Comparison of ENCODE assay signal across 8 cellular contexts in the genomic region with DNA sequence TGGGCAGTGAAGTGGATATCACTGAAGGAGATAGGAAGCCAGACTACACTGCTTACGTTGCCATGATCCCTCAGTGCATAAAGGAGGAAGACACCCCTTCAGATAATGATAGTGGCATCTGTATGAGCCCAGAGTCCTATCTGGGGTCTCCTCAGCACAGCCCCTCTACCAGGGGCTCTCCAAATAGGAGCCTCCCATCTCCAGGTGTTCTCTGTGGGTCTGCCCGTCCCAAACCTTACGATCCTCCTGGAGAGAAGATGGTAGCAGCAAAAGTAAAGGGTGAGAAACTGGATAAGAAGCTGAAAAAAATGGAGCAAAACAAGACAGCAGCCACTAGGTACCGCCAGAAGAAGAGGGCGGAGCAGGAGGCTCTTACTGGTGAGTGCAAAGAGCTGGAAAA. TPM values are rescaled to one million over a fixed set of nuclear protein-coding genes. Genes with fewer than 3 reads are reported as not detected.
DNase-seq lines count a peak whose midpoint lies in the region; ATAC-seq, FAIRE-seq and TF ChIP-seq lines count a peak whose summit lies in the region.
"Not testable (repeated sequence)": the region's sequence is repeated elsewhere in the genome, so short reads cannot be mapped to it uniquely, and the experiment has no call there.

No MANE protein-coding gene starts in this region.

- not testable (repeated sequence) for BruUV-seq in HepG2 (replicated peaks; lab: Mats Ljungman, UMichigan)

- H3K4me1 Mint-ChIP-seq in CD4-positive, CD25-positive, alpha-beta regulatory T cell = peaks cover 6 to 69% (median 41%) of the 10 kb centered on the region in 4 donors
- H3K4me1 Mint-ChIP-seq in IgD-negative memory B cell (peaks cover 30 to 43% (median 34%) of the 10 kb centered on the region in 3 donors), osteocyte (ENCODE audit: unreplicated experiment) (peaks cover 60% of the 10 kb centered on the region)

- CTCF ChIA-PET in HepG2 (lab: Yijun Ruan, JAX; ENCODE audit: low intra/inter-chr PET ratio, low total read pairs) = not testable (repeated sequence)

- H3K9me3 ChIP-seq in CD4-positive, CD25-positive, alpha-beta regulatory T cell (ENCODE audit: control insufficient read depth in 2 of 2, low read length in 2 of 2); WERI-Rb-1 (ENCODE audit: severe bottlenecking); HepG2 (ENCODE audit: low read length); thymus (ENCODE audit: control insufficient read depth): not testable (repeated sequence)

- not testable (repeated sequence) for H3K27me3 Mint-ChIP-seq in CD4-positive, CD25-positive, alpha-beta regulatory T cell; IgD-negative memory B cell; osteocyte (ENCODE audit: unreplicated experiment)

- POLR2A ChIA-PET in HepG2 (lab: Yijun Ruan, JAX) = interaction anchor here (1.2 to 11.2 kb wide), 9 partner anchors 8 to 522 kb away, joined by 4 to 167 read pairs (median 8); a partner anchor contains a TSS

- not testable (repeated sequence) for FAIRE-seq in HepG2 (lab: Jason Lieb, UNC)

- peak overlapping the region; percentile 96 for H3K4me2 ChIP-seq in HepG2 (ENCODE audit: low read depth, low read length)

- peaks cover 32% of the 10 kb centered on the region for H3K36me3 ChIP-seq in CD4-positive, CD25-positive, alpha-beta regulatory T cell (ENCODE audit: control insufficient read depth, insufficient read depth, low read length)
- H3K36me3 ChIP-seq in WERI-Rb-1 (peaks cover 56% of the 10 kb centered on the region), HepG2 (replicated peaks in 1 of 2; ENCODE audit: control insufficient read depth in 1 of 2, insufficient read depth in 2 of 2, low read length in 2 of 2) (peaks cover 16 to 24% of the 10 kb centered on the region in 2 experiments; a peak in 4 of 5 replicates), thymus (ENCODE audit: control insufficient read depth, insufficient read depth) (peaks cover 30% of the 10 kb centered on the region)

- peaks cover 48% of the 10 kb centered on the region for H4K20me1 ChIP-seq in HepG2 (ENCODE audit: insufficient read depth, low read length)

- ATAC-seq in CD4-positive, CD25-positive, alpha-beta regulatory T cell (ENCODE audit: low read depth in 2 of 2); HepG2: not testable (repeated sequence)

- TF ChIP-seq POLR2A in HepG2 (IDR thresholded peaks at IDR 0.05; ENCODE audit: insufficient read depth in 1 of 2, low read depth in 2 of 2, low read length in 2 of 2) = not testable (repeated sequence)

- 58% methylated on average over 5 of the region's 5 CpGs for WGBS in HepG2 (ENCODE audit: low lambda C conversion rate)
- 65% methylated on average over 5 of the region's 5 CpGs for WGBS in thymus

- H3K27me3 ChIP-seq in CD4-positive, CD25-positive, alpha-beta regulatory T cell (ENCODE audit: control insufficient read depth, insufficient read depth, low read length); WERI-Rb-1 (ENCODE audit: insufficient read depth, low read depth, severe bottlenecking); HepG2 (ENCODE audit: control insufficient read depth in 1 of 2, insufficient read depth in 2 of 2, low read length in 2 of 2); thymus (ENCODE audit: control insufficient read depth, insufficient read depth): not testable (repeated sequence)

- not testable (repeated sequence) for TF ChIP-seq RAD21 in HepG2 (CRISPR knock-in tag; IDR thresholded peaks at IDR 0.05)

- peak overlapping the region; percentile 88 to 99 (median 97) for H3K27ac Mint-ChIP-seq in CD4-positive, CD25-positive, alpha-beta regulatory T cell
- peak overlapping the region; percentile 95 to 100 (median 100) for H3K27ac Mint-ChIP-seq in IgD-negative memory B cell
- H3K27ac Mint-ChIP-seq in osteocyte (ENCODE audit: unreplicated experiment) = peak overlapping the region; percentile 95

- peaks cover 40% of the 10 kb centered on the region for H3K79me2 ChIP-seq in HepG2 (ENCODE audit: insufficient read depth, low read length)

- peak overlapping the region; percentile 100 for H3K9ac ChIP-seq in HepG2 (ENCODE audit: insufficient read depth, low read depth, low read length)

- not testable (repeated sequence) for TF ChIP-seq EP300 in HepG2 (IDR thresholded peaks at IDR 0.05; ENCODE audit: low read depth in 2 of 2, low read length in 2 of 2); HepG2 (CRISPR knock-in tag; IDR thresholded peaks at IDR 0.05; ENCODE audit: borderline replicate concordance)

- H3K4me3 ChIP-seq in CD4-positive, CD25-positive, alpha-beta regulatory T cell (ENCODE audit: low read depth, low read length) = peak overlapping the region; percentile 92
- peak overlapping the region; percentile 99 for H3K4me3 ChIP-seq in WERI-Rb-1 (ENCODE audit: low read depth, low read length)
- H3K4me3 ChIP-seq in astrocyte of the cerebellum (ENCODE audit: low read depth, low read length) = peak overlapping the region; percentile 99
- peak overlapping the region; percentile 100 for H3K4me3 ChIP-seq in epithelial cell of proximal tubule (ENCODE audit: low read depth, low read length)
- H3K4me3 ChIP-seq in HepG2 (replicated peaks in 1 of 3; ENCODE audit: insufficient read depth in 1 of 3, low read depth in 2 of 3, low read length in 3 of 3) = peak overlapping the region; percentile 98 to 100 (median 100); a peak in 5 of 6 replicates
- H3K4me3 ChIP-seq in thymus (ENCODE audit: low read length) = not testable (repeated sequence)

- H3K36me3 Mint-ChIP-seq in CD4-positive, CD25-positive, alpha-beta regulatory T cell = peaks cover 23% of the 10 kb centered on the region
- H3K36me3 Mint-ChIP-seq in IgD-negative memory B cell = not testable (repeated sequence)
- H3K36me3 Mint-ChIP-seq in osteocyte (ENCODE audit: unreplicated experiment) = peaks cover 38% of the 10 kb centered on the region

- in situ Hi-C loops in astrocyte of the cerebellum (cut with HindIII; ENCODE audit: low sequenced_read_pairs); HepG2 (cut with HindIII; ENCODE audit: extremely low pct_ligation_motif_present, low pct_unique_long_range_greater_than_20kb): not testable (repeated sequence)

- not testable (repeated sequence) for DNase-seq in CD4-positive, CD25-positive, alpha-beta regulatory T cell; WERI-Rb-1; astrocyte of the cerebellum (ENCODE audit: low read depth); epithelial cell of proximal tubule (ENCODE audit: low read depth); HepG2 (ENCODE audit: low spot score); osteocyte (ENCODE audit: extremely low spot score, unreplicated experiment)

- TF ChIP-seq CTCF in WERI-Rb-1 (IDR thresholded peaks at IDR 0.05; ENCODE audit: low read depth, low read length); astrocyte of the cerebellum (IDR thresholded peaks at IDR 0.05; ENCODE audit: low read depth, low read length, missing control alignments); epithelial cell of proximal tubule (conservative IDR thresholded peaks at IDR 0.05; ENCODE audit: low read depth, low read length); HepG2 (CRISPR knock-in tag; IDR thresholded peaks at IDR 0.05); osteocyte (IDR thresholded peaks at IDR 0.05): not testable (repeated sequence)

- intact Hi-C loops in HepG2 (cut with micrococcal nuclease; ENCODE audit: unreplicated experiment) = not testable (repeated sequence)

- not testable (repeated sequence) for H2AFZ ChIP-seq in HepG2 (ENCODE audit: low read length)

- not testable (repeated sequence) for H3K9me3 Mint-ChIP-seq in CD4-positive, CD25-positive, alpha-beta regulatory T cell; IgD-negative memory B cell; osteocyte (ENCODE audit: unreplicated experiment)

- H3K27ac ChIP-seq in CD4-positive, CD25-positive, alpha-beta regulatory T cell (ENCODE audit: insufficient read depth, low read length, poor library complexity, severe bottlenecking) = peak overlapping the region; percentile 88
- H3K27ac ChIP-seq in WERI-Rb-1 = peak overlapping the region; percentile 65
- peak overlapping the region; percentile 100 for H3K27ac ChIP-seq in HepG2 (ENCODE audit: extremely low read length, insufficient read depth, low read length)
- H3K27ac ChIP-seq in thymus (ENCODE audit: low read depth) = peak overlapping the region; percentile 11

- H3K4me1 ChIP-seq in CD4-positive, CD25-positive, alpha-beta regulatory T cell (ENCODE audit: control insufficient read depth, insufficient read depth, low read length, poor library complexity, severe bottlenecking) = peaks cover 56% of the 10 kb centered on the region
- H3K4me1 ChIP-seq in HepG2 (ENCODE audit: insufficient read depth, low read length) (peaks cover 61% of the 10 kb centered on the region), thymus (ENCODE audit: control insufficient read depth, insufficient read depth, low read length) (peaks cover 26% of the 10 kb centered on the region)

- H3K4me3 Mint-ChIP-seq in CD4-positive, CD25-positive, alpha-beta regulatory T cell = peak overlapping the region; percentile 91 to 96 (median 96)
- H3K4me3 Mint-ChIP-seq in IgD-negative memory B cell (peak overlapping the region; percentile 85 to 99 (median 96)), osteocyte (ENCODE audit: unreplicated experiment) (peak overlapping the region; percentile 92)

RNA-seq across cellular contexts. Expression of a gene that starts 1.7 kb away (rescaled TPM):
- 246 TPM for total RNA-seq in CD4-positive, CD25-positive, alpha-beta regulatory T cell
- 10 to 100 TPM; 58.2 to 75.2 (median 69.1) TPM for polyA plus RNA-seq in CD4-positive, CD25-positive, alpha-beta regulatory T cell
- polyA plus RNA-seq in IgD-negative memory B cell (186 TPM), HepG2 (2011; rRNA removed) (1,157 and 1,297 TPM in 2 replicates), thymus (520 TPM)
- total RNA-seq in epithelial cell of proximal tubule (294 and 415 TPM in 2 replicates), HepG2 (2016; rRNA removed; fragmentation: Illumina TruSeq; extraction: Trizol) (442 and 486 TPM in 2 replicates), osteocyte (408 and 440 TPM in 2 replicates)
- total RNA-seq in HepG2 (2016; cell fraction: cytosol; rRNA removed; fragmentation: Illumina TruSeq; extraction: Trizol; ENCODE audit: low read depth) = 489 and 519 TPM in 2 replicates
- 409 and 471 TPM in 2 replicates for total RNA-seq in HepG2 (2016; cell fraction: insoluble cytoplasmic fraction; rRNA removed; fragmentation: Illumina TruSeq; extraction: Trizol)
- total RNA-seq in HepG2 (2016; cell fraction: membrane; rRNA removed; fragmentation: Illumina TruSeq; extraction: Trizol) = 1,028 and 1,060 TPM in 2 replicates
- 286 and 328 TPM in 2 replicates for total RNA-seq in HepG2 (2016; cell fraction: nucleus; rRNA removed; fragmentation: Illumina TruSeq; extraction: Trizol)
- 1,218 and 1,254 TPM in 2 replicates for polyA plus RNA-seq in HepG2 (2011; cell fraction: cytosol; rRNA removed)
- polyA plus RNA-seq in HepG2 (2011; cell fraction: nucleus; rRNA removed) = 1,279 and 1,395 TPM in 2 replicates
- 465 and 610 TPM in 2 replicates for polyA plus RNA-seq in HepG2 (2012)
- 745 and 811 TPM in 2 replicates for polyA plus RNA-seq in HepG2 (2016; cell fraction: cytosol; fragmentation: Illumina TruSeq; extraction: Trizol; ENCODE audit: low read depth)
- 563 and 623 TPM in 2 replicates for polyA plus RNA-seq in HepG2 (2016; cell fraction: insoluble cytoplasmic fraction; fragmentation: Illumina TruSeq; extraction: Trizol; ENCODE audit: low read depth)
- polyA plus RNA-seq in HepG2 (2016; cell fraction: membrane; fragmentation: Illumina TruSeq; extraction: Trizol; ENCODE audit: low read depth) = 1,265 and 1,282 TPM in 2 replicates
- 710 and 725 TPM in 2 replicates for polyA plus RNA-seq in HepG2 (2016; cell fraction: nucleus; fragmentation: Illumina TruSeq; extraction: Trizol; ENCODE audit: insufficient read depth, low read depth)
- polyA minus RNA-seq in HepG2 (2011; rRNA and poly(A)+ RNA removed; ENCODE audit: low replicate concordance) = 242 and 314 TPM in 2 replicates
- polyA minus RNA-seq in HepG2 (2011; cell fraction: cytosol; rRNA and poly(A)+ RNA removed) = 175 and 193 TPM in 2 replicates
- 213 and 242 TPM in 2 replicates for polyA minus RNA-seq in HepG2 (2011; cell fraction: nucleus; rRNA and poly(A)+ RNA removed)

RNA-seq across cellular contexts. Expression of a gene that starts 10.5 kb away (rescaled TPM):
- 42.9 TPM for total RNA-seq in CD4-positive, CD25-positive, alpha-beta regulatory T cell
- 100 to 1,000 TPM; 102 to 117 (median 110) TPM for polyA plus RNA-seq in CD4-positive, CD25-positive, alpha-beta regulatory T cell
- polyA plus RNA-seq in IgD-negative memory B cell (156 TPM), HepG2 (2011; rRNA removed) (44.3 and 47.8 TPM in 2 replicates), thymus (127 TPM)
- total RNA-seq in epithelial cell of proximal tubule (126 and 197 TPM in 2 replicates), HepG2 (2016; rRNA removed; fragmentation: Illumina TruSeq; extraction: Trizol) (81.3 and 88.2 TPM in 2 replicates), osteocyte (51.1 and 53.1 TPM in 2 replicates)
- total RNA-seq in HepG2 (2016; cell fraction: cytosol; rRNA removed; fragmentation: Illumina TruSeq; extraction: Trizol; ENCODE audit: low read depth) = 128 and 142 TPM in 2 replicates
- total RNA-seq in HepG2 (2016; cell fraction: insoluble cytoplasmic fraction; rRNA removed; fragmentation: Illumina TruSeq; extraction: Trizol) = 77.0 and 92.6 TPM in 2 replicates
- total RNA-seq in HepG2 (2016; cell fraction: membrane; rRNA removed; fragmentation: Illumina TruSeq; extraction: Trizol) = 138 and 159 TPM in 2 replicates
- 32.9 and 36.8 TPM in 2 replicates for total RNA-seq in HepG2 (2016; cell fraction: nucleus; rRNA removed; fragmentation: Illumina TruSeq; extraction: Trizol)
- polyA plus RNA-seq in HepG2 (2011; cell fraction: cytosol; rRNA removed) = 48.9 and 72.7 TPM in 2 replicates
- polyA plus RNA-seq in HepG2 (2011; cell fraction: nucleus; rRNA removed) = 39.6 and 43.4 TPM in 2 replicates
- polyA plus RNA-seq in HepG2 (2012) = 22.5 and 32.4 TPM in 2 replicates
- polyA plus RNA-seq in HepG2 (2016; cell fraction: cytosol; fragmentation: Illumina TruSeq; extraction: Trizol; ENCODE audit: low read depth) = 155 and 179 TPM in 2 replicates
- polyA plus RNA-seq in HepG2 (2016; cell fraction: insoluble cytoplasmic fraction; fragmentation: Illumina TruSeq; extraction: Trizol; ENCODE audit: low read depth) = 84.3 and 101 TPM in 2 replicates
- 130 and 146 TPM in 2 replicates for polyA plus RNA-seq in HepG2 (2016; cell fraction: membrane; fragmentation: Illumina TruSeq; extraction: Trizol; ENCODE audit: low read depth)
- polyA plus RNA-seq in HepG2 (2016; cell fraction: nucleus; fragmentation: Illumina TruSeq; extraction: Trizol; ENCODE audit: insufficient read depth, low read depth) = 72.3 and 78.7 TPM in 2 replicates
- polyA minus RNA-seq in HepG2 (2011; rRNA and poly(A)+ RNA removed; ENCODE audit: low replicate concordance) = 8.8 and 14.5 TPM in 2 replicates
- 7.8 and 8.0 TPM in 2 replicates for polyA minus RNA-seq in HepG2 (2011; cell fraction: cytosol; rRNA and poly(A)+ RNA removed)
- polyA minus RNA-seq in HepG2 (2011; cell fraction: nucleus; rRNA and poly(A)+ RNA removed) = 12.2 and 13.9 TPM in 2 replicates

RNA-seq across cellular contexts. Expression of a gene that starts 20.0 kb away (rescaled TPM):
- total RNA-seq in CD4-positive, CD25-positive, alpha-beta regulatory T cell = 16.0 TPM
- 10 to 100 TPM; 24.0 to 39.8 (median 29.8) TPM for polyA plus RNA-seq in CD4-positive, CD25-positive, alpha-beta regulatory T cell
- 24.8 TPM for polyA plus RNA-seq in IgD-negative memory B cell
- 22.9 and 26.6 TPM in 2 replicates for total RNA-seq in epithelial cell of proximal tubule
- total RNA-seq in HepG2 (2016; rRNA removed; fragmentation: Illumina TruSeq; extraction: Trizol) = 34.8 and 41.4 TPM in 2 replicates
- 5.5 and 6.5 TPM in 2 replicates for total RNA-seq in HepG2 (2016; cell fraction: cytosol; rRNA removed; fragmentation: Illumina TruSeq; extraction: Trizol; ENCODE audit: low read depth)
- total RNA-seq in HepG2 (2016; cell fraction: insoluble cytoplasmic fraction; rRNA removed; fragmentation: Illumina TruSeq; extraction: Trizol) = 33.7 and 36.8 TPM in 2 replicates
- 22.9 and 23.9 TPM in 2 replicates for total RNA-seq in HepG2 (2016; cell fraction: membrane; rRNA removed; fragmentation: Illumina TruSeq; extraction: Trizol)
- 26.2 and 27.8 TPM in 2 replicates for total RNA-seq in HepG2 (2016; cell fraction: nucleus; rRNA removed; fragmentation: Illumina TruSeq; extraction: Trizol)
- polyA plus RNA-seq in HepG2 (2011; rRNA removed) = 21.7 and 22.3 TPM in 2 replicates
- polyA plus RNA-seq in HepG2 (2011; cell fraction: cytosol; rRNA removed) = 19.7 and 20.6 TPM in 2 replicates
- polyA plus RNA-seq in HepG2 (2011; cell fraction: nucleus; rRNA removed) = 24.5 and 25.2 TPM in 2 replicates
- polyA plus RNA-seq in HepG2 (2012) = 28.6 and 29.6 TPM in 2 replicates
- polyA plus RNA-seq in HepG2 (2016; cell fraction: cytosol; fragmentation: Illumina TruSeq; extraction: Trizol; ENCODE audit: low read depth) = 2.6 and 3.1 TPM in 2 replicates
- 31.2 and 35.5 TPM in 2 replicates for polyA plus RNA-seq in HepG2 (2016; cell fraction: insoluble cytoplasmic fraction; fragmentation: Illumina TruSeq; extraction: Trizol; ENCODE audit: low read depth)
- polyA plus RNA-seq in HepG2 (2016; cell fraction: membrane; fragmentation: Illumina TruSeq; extraction: Trizol; ENCODE audit: low read depth) = 11.4 and 11.8 TPM in 2 replicates
- polyA plus RNA-seq in HepG2 (2016; cell fraction: nucleus; fragmentation: Illumina TruSeq; extraction: Trizol; ENCODE audit: insufficient read depth, low read depth) = 32.6 and 32.8 TPM in 2 replicates
- 36.4 and 63.8 TPM in 2 replicates for polyA minus RNA-seq in HepG2 (2011; rRNA and poly(A)+ RNA removed; ENCODE audit: low replicate concordance)
- polyA minus RNA-seq in HepG2 (2011; cell fraction: cytosol; rRNA and poly(A)+ RNA removed) = 19.3 and 21.8 TPM in 2 replicates
- polyA minus RNA-seq in HepG2 (2011; cell fraction: nucleus; rRNA and poly(A)+ RNA removed) = 27.2 and 33.9 TPM in 2 replicates
- 24.8 and 25.8 TPM in 2 replicates for total RNA-seq in osteocyte
- 8.7 TPM for polyA plus RNA-seq in thymus

RNA-seq across cellular contexts. Expression of a gene that starts 48.5 kb away (rescaled TPM):
- total RNA-seq in CD4-positive, CD25-positive, alpha-beta regulatory T cell = 10.6 TPM
- under 1 TPM; 0.06 to 0.45 (median 0.30) TPM for polyA plus RNA-seq in CD4-positive, CD25-positive, alpha-beta regulatory T cell
- polyA plus RNA-seq in IgD-negative memory B cell = 0.04 TPM
- total RNA-seq in epithelial cell of proximal tubule = 0.06 TPM in 1 of 2 replicates, not detected in the other
- not detected in 2 replicates for total RNA-seq in HepG2 (2016; rRNA removed; fragmentation: Illumina TruSeq; extraction: Trizol)
- total RNA-seq in HepG2 (2016; cell fraction: cytosol; rRNA removed; fragmentation: Illumina TruSeq; extraction: Trizol; ENCODE audit: low read depth) = not detected in 2 replicates
- not detected in 2 replicates for total RNA-seq in HepG2 (2016; cell fraction: insoluble cytoplasmic fraction; rRNA removed; fragmentation: Illumina TruSeq; extraction: Trizol)
- total RNA-seq in HepG2 (2016; cell fraction: membrane; rRNA removed; fragmentation: Illumina TruSeq; extraction: Trizol) = not detected in 2 replicates
- total RNA-seq in HepG2 (2016; cell fraction: nucleus; rRNA removed; fragmentation: Illumina TruSeq; extraction: Trizol) = not detected in 2 replicates
- not detected in 2 replicates for polyA plus RNA-seq in HepG2 (2011; rRNA removed)
- polyA plus RNA-seq in HepG2 (2011; cell fraction: cytosol; rRNA removed) = not detected in 2 replicates
- 0.02 TPM in 2 replicates for polyA plus RNA-seq in HepG2 (2011; cell fraction: nucleus; rRNA removed)
- polyA plus RNA-seq in HepG2 (2012) = 0.03 TPM in 1 of 2 replicates, not detected in the other
- not detected in 2 replicates for polyA plus RNA-seq in HepG2 (2016; cell fraction: cytosol; fragmentation: Illumina TruSeq; extraction: Trizol; ENCODE audit: low read depth)
- not detected in 2 replicates for polyA plus RNA-seq in HepG2 (2016; cell fraction: insoluble cytoplasmic fraction; fragmentation: Illumina TruSeq; extraction: Trizol; ENCODE audit: low read depth)
- polyA plus RNA-seq in HepG2 (2016; cell fraction: membrane; fragmentation: Illumina TruSeq; extraction: Trizol; ENCODE audit: low read depth) = not detected in 2 replicates
- polyA plus RNA-seq in HepG2 (2016; cell fraction: nucleus; fragmentation: Illumina TruSeq; extraction: Trizol; ENCODE audit: insufficient read depth, low read depth) = not detected in 2 replicates
- polyA minus RNA-seq in HepG2 (2011; rRNA and poly(A)+ RNA removed; ENCODE audit: low replicate concordance) = 0.04 and 0.05 TPM in 2 replicates
- polyA minus RNA-seq in HepG2 (2011; cell fraction: cytosol; rRNA and poly(A)+ RNA removed) = not detected in 2 replicates
- polyA minus RNA-seq in HepG2 (2011; cell fraction: nucleus; rRNA and poly(A)+ RNA removed) = not detected in 2 replicates
- 0.03 TPM in 2 replicates for total RNA-seq in osteocyte
- 0.68 TPM for polyA plus RNA-seq in thymus

Comparison
In these comparisons a context has a peak if more than half of its experiments do, and no peak if none do; other contexts are left out.
1. H3K27ac ChIP-seq: peak in every context shown above with its lines; median percentile 100 in HepG2; 88 in CD4-positive, CD25-positive, alpha-beta regulatory T cell; 65 in WERI-Rb-1; 11 in thymus.